Comparison of ENCODE assay signal across 1 cellular context in the genomic region with DNA sequence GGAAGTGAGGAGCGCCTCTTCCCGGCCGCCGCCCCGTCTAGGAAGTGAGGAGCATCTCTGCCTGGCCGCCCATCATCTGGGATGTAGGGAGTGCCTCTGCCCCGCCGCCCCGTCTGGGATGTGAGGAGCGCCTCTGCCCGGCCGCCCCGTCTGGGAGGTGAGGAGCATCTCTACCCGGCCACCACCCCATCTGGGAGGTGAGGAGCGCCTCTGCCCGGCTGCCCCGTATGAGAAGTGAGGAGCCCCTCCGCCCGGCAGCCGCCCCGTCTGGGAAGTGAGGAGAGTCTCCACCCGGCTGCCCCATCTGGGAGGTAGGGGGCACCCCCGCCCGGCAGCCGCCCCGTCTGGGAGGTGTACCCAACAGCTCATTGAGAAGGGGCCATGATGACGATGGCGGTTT. TPM values are rescaled to one million over a fixed set of nuclear protein-coding genes. Genes with fewer than 3 reads are reported as not detected.
"Had no signal": no experiment of that assay in that cellular context is flagged by ENCODE, and none has a peak within 500 bp of the region (broad histone marks: within the 10 kb centered on the region; RNA-seq: fewer than 3 reads in every experiment).

No MANE protein-coding gene starts in this region.

RNA-seq across cellular contexts. Expression of gene TIMD4, which starts 22.6 kb away (rescaled TPM):
- total RNA-seq: G401 had no signal
